ENCODE assay signal across 8 cellular contexts in genomic region chr14:21264025-21264801, GRCh38. TPM values are rescaled to one million over a fixed set of nuclear protein-coding genes. Genes with fewer than 3 reads are reported as not detected.
A peak's percentile ranks its signal among the peaks of the same experiment; 100 is the strongest.
DNase-seq lines count a peak whose midpoint lies in the region; ATAC-seq and TF ChIP-seq lines count a peak whose summit lies in the region.

No MANE protein-coding gene starts in this region.

- POLR2A ChIA-PET in activated CD4-positive, alpha-beta T cell treated with anti-CD3 and anti-CD28 coated beads for 36 hours (lab: Charles Lee) = interaction anchor here (0.8 to 3.6 kb wide), 10 partner anchors 9 to 1243 kb away, joined by 3 to 28 read pairs (median 4); partner anchors contain the start of genes SALL2 and SUPT16H

- H3K27me3 ChIP-seq in OCI-LY1 (ENCODE audit: insufficient read depth, low read length) (no peaks in the 10 kb centered on the region), parathyroid adenoma (ENCODE audit: control insufficient read depth, insufficient read depth, low read length) (no peaks in the 10 kb centered on the region)
- no peaks in the 10 kb centered on the region for H3K27me3 ChIP-seq in effector memory CD4-positive, alpha-beta T cell (replicated peaks; ENCODE audit: control insufficient read depth, insufficient read depth, low read length, poor library complexity, severe bottlenecking)

- peak; percentile 67 for ATAC-seq in activated CD4-positive, alpha-beta T cell treated with anti-CD3 and anti-CD28 coated beads for 36 hours
- ATAC-seq in HG02678 (IDR thresholded peaks at IDR 0.05; ENCODE audit: unreplicated experiment) = peak; percentile 69

- H3K36me3 ChIP-seq in OCI-LY1 (ENCODE audit: insufficient read depth, low read length) = peaks cover 92% of the 10 kb centered on the region
- peaks cover 30% of the 10 kb centered on the region for H3K36me3 ChIP-seq in effector memory CD4-positive, alpha-beta T cell (ENCODE audit: control insufficient read depth, insufficient read depth, low read length)
- no peaks in the 10 kb centered on the region for H3K36me3 ChIP-seq in parathyroid adenoma (ENCODE audit: control insufficient read depth, insufficient read depth, low read length)

- DNase-seq in activated CD4-positive, alpha-beta T cell treated with anti-CD3 and anti-CD28 coated beads for 36 hours = no peak
- DNase-seq in activated CD4-positive, alpha-beta T cell treated with anti-CD3 and anti-CD28 coated beads for 4 hours = no peak
- no peak for DNase-seq in effector memory CD4-positive, alpha-beta T cell
- no peak for DNase-seq in NCI-H345 treated with DMSO at 0.1 percent for 48 hours (lab: John Stamatoyannopoulos, UW; ENCODE audit: unreplicated experiment)
- DNase-seq in stimulated activated CD4-positive, alpha-beta T cell treated with anti-CD3 and anti-CD28 coated beads, Interleukin-1b, Interleukin-23, amount 100 ng/mL, for 48 hours = no peak

- peaks cover 88% of the 10 kb centered on the region for H3K36me3 Mint-ChIP-seq in activated CD4-positive, alpha-beta T cell treated with anti-CD3 and anti-CD28 coated beads for 36 hours (ENCODE audit: low read depth)

- intact Hi-C loops in activated CD4-positive, alpha-beta T cell treated with anti-CD3 and anti-CD28 coated beads for 36 hours (cut with DNase I, micrococcal nuclease) = loop anchor here (1.0 to 10.0 kb wide), 7 partner anchors 45 to 1831 kb away; partner anchors contain the start of genes SUPT16H (in 2 of the 2), ACIN1 (in 1 of the 2), ANG (in 1 of the 2) and C14orf119 (in 1 of the 2)

- peak overlapping the region; percentile 96 for H3K27ac Mint-ChIP-seq in activated CD4-positive, alpha-beta T cell treated with anti-CD3 and anti-CD28 coated beads for 36 hours

- no peaks in the 10 kb centered on the region for H3K9me3 Mint-ChIP-seq in activated CD4-positive, alpha-beta T cell treated with anti-CD3 and anti-CD28 coated beads for 36 hours (ENCODE audit: low read depth)

- peak overlapping the region; percentile 82 for H3K4me2 ChIP-seq in OCI-LY1 (ENCODE audit: low read length)
- peak overlapping the region; percentile 19 for H3K4me2 ChIP-seq in parathyroid adenoma (ENCODE audit: low read length)

- no peaks in the 10 kb centered on the region for H3K27me3 Mint-ChIP-seq in activated CD4-positive, alpha-beta T cell treated with anti-CD3 and anti-CD28 coated beads for 36 hours

- H3K9me2 ChIP-seq in OCI-LY1 (ENCODE audit: low read depth, low read length) = no peaks in the 10 kb centered on the region

- CTCF ChIA-PET in activated CD4-positive, alpha-beta T cell treated with anti-CD3 and anti-CD28 coated beads for 36 hours (lab: Charles Lee) = interaction anchor here (1.5 to 4.3 kb wide), 3 partner anchors 10 to 120 kb away, joined by 5 to 15 read pairs (median 6); no protein-coding TSS in a partner anchor

- peak overlapping the region; percentile 11 for H3K27ac ChIP-seq in OCI-LY1 (ENCODE audit: low read depth, low read length, poor library complexity, severe bottlenecking)
- H3K27ac ChIP-seq in effector memory CD4-positive, alpha-beta T cell (ENCODE audit: insufficient read depth, low read length, poor library complexity, severe bottlenecking) = peak overlapping the region; percentile 56
- no peak overlapping the region for H3K27ac ChIP-seq in parathyroid adenoma

- H3K9ac ChIP-seq in OCI-LY1 (ENCODE audit: low read length) (no peak overlapping the region), parathyroid adenoma (no peak overlapping the region)

- H3K4me1 ChIP-seq in OCI-LY1 (ENCODE audit: insufficient read depth, low read length, severe bottlenecking) (peaks cover 49% of the 10 kb centered on the region), parathyroid adenoma (peaks cover 25% of the 10 kb centered on the region)
- peaks cover 56% of the 10 kb centered on the region for H3K4me1 ChIP-seq in effector memory CD4-positive, alpha-beta T cell (ENCODE audit: control insufficient read depth, insufficient read depth, low read length, poor library complexity, severe bottlenecking)

- H3K4me3 Mint-ChIP-seq in activated CD4-positive, alpha-beta T cell treated with anti-CD3 and anti-CD28 coated beads for 36 hours = peak overlapping the region; percentile 93

- H3F3A ChIP-seq in OCI-LY1 (ENCODE audit: insufficient read depth, low read length) = 0 out of 2 replicates have a peak, but pooled peaks cover 7% of the 10 kb centered on the region

- peaks cover 99% of the 10 kb centered on the region for H3K79me2 ChIP-seq in OCI-LY1 (ENCODE audit: insufficient read depth, low read length)
- H3K79me2 ChIP-seq in parathyroid adenoma = peaks cover 68% of the 10 kb centered on the region

- H3K9me3 ChIP-seq in OCI-LY1 (ENCODE audit: low read length) = no peaks in the 10 kb centered on the region
- H3K9me3 ChIP-seq in effector memory CD4-positive, alpha-beta T cell (ENCODE audit: control insufficient read depth, low read length) = no peaks in the 10 kb centered on the region
- H3K9me3 ChIP-seq in parathyroid adenoma (ENCODE audit: control insufficient read depth, low read length) = no peaks in the 10 kb centered on the region

- no peak for TF ChIP-seq CTCF in OCI-LY1 (IDR thresholded peaks at IDR 0.05; ENCODE audit: low read length)
- no peak for TF ChIP-seq CTCF in parathyroid adenoma (IDR thresholded peaks at IDR 0.05)

- peaks cover 63% of the 10 kb centered on the region for H3K4me1 Mint-ChIP-seq in activated CD4-positive, alpha-beta T cell treated with anti-CD3 and anti-CD28 coated beads for 36 hours

- H3K4me3 ChIP-seq in OCI-LY1 (ENCODE audit: low read depth, low read length, poor library complexity, severe bottlenecking) (peak overlapping the region; percentile 98), parathyroid adenoma (ENCODE audit: low read depth, low read length) (no peak overlapping the region)
- peak overlapping the region; percentile 22 for H3K4me3 ChIP-seq in effector memory CD4-positive, alpha-beta T cell (ENCODE audit: insufficient read depth, low read depth, low read length, poor library complexity, severe bottlenecking)

- H2AFZ ChIP-seq in OCI-LY1 (ENCODE audit: low read length) (no peak overlapping the region), parathyroid adenoma (no peak overlapping the region)

- H4K20me1 ChIP-seq in OCI-LY1 (ENCODE audit: insufficient read depth, low read length) = peaks cover 7% of the 10 kb centered on the region; the same call in 1 of the 2 replicates

RNA-seq across cellular contexts. Expression of gene HNRNPC, which starts 5.0 kb away (rescaled TPM):
- 1,000 to 10,000 TPM; 1,155 to 1,665 TPM for total RNA-seq in activated CD4-positive, alpha-beta T cell treated with anti-CD3 and anti-CD28 coated beads for 36 hours

RNA-seq across cellular contexts. Expression of gene RPGRIP1, which starts 15.7 kb away (rescaled TPM):
- under 1 TPM; 0.14 to 0.21 TPM for total RNA-seq in activated CD4-positive, alpha-beta T cell treated with anti-CD3 and anti-CD28 coated beads for 36 hours
